In the genomic region with DNA sequence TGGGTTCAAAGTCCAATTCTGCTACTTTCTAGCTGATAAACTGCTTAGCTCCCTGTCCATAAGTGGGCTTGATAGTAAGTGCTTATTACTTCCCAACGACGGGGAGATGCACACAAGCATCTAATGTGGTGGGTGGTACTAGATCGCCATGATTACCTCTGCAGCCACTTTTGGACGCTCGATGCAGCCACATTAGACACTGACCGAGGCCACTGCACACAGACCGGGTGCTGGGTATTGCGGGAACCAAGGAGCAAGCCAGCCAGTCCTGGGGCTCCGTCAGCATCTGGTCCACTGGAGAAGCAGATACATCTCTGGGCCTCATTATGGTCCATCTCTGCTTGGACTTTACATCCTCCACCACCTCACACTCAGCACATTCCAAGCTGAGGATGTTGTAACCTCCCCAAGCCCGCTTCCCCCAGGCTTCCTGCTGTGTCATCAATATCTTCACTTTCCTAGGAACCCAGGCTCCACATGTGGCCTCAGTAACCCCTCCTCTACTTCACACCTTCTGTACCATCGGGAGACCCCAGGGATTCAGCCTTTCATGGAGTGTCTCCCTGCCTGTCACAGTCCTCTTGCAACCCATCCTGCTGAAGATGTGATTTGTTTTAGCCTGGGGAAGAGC, we compare ENCODE assay signal across 30 cellular contexts. TPM values are rescaled to one million over a fixed set of nuclear protein-coding genes. Genes with fewer than 3 reads are reported as not detected.
A peak's percentile ranks its signal among the peaks of the same experiment; 100 is the strongest.
DNase-seq lines count a peak whose midpoint lies in the region; ATAC-seq, FAIRE-seq and TF ChIP-seq lines count a peak whose summit lies in the region.
"Had no signal": no experiment of that assay in that cellular context is flagged by ENCODE, and none has a peak within 500 bp of the region (broad histone marks: within the 10 kb centered on the region; RNA-seq: fewer than 3 reads in every experiment).

No MANE protein-coding gene starts in this region.

- TF ChIP-seq RAD21 in A549 (conservative IDR thresholded peaks at IDR 0.05 in 1 of 2, IDR thresholded peaks at IDR 0.05 in 1 of 2), result no peak

- H3K9ac ChIP-seq in mucosa of rectum (ENCODE audit: low read depth in 1 of 2, low read length in 2 of 2), result peak overlapping the region in 1 of 2 donors; percentile 21

- WGBS in A549 (ENCODE audit: missing lambda C conversion rate), result 93% methylated on average over 11 of the region's 11 CpGs

- no peak overlapping the region for H3K4me3 ChIP-seq in A549
- H3K4me3 ChIP-seq in fibroblast of mammary gland (ENCODE audit: control insufficient read depth, low read depth, low read length), result no peak overlapping the region
- peak overlapping the region; percentile 33 to 38 for H3K4me3 ChIP-seq in mucosa of rectum (ENCODE audit: low read length in 2 of 2)
- H3K4me3 ChIP-seq: GM23338, MG63, psoas muscle, sigmoid colon, SJSA1, upper lobe of left lung had no signal

- TF ChIP-seq POLR2A in A549 (IDR thresholded peaks at IDR 0.05; ENCODE audit: low read length), result no peak

- no peak for FAIRE-seq in A549 (lab: Jason Lieb, UNC)
- FAIRE-seq: colon, D721Med, keratinocyte had no signal

- POLR2A ChIA-PET in A549 (lab: Yijun Ruan, JAX), result interaction anchor here (1.4 kb wide), 1 partner anchor 78 kb away, joined by 4 read pairs; no protein-coding TSS in a partner anchor

- H3K27ac ChIP-seq in A549, result peak overlapping the region; percentile 50 to 57; a peak in 4 of 6 replicates
- H3K27ac ChIP-seq in mucosa of rectum (ENCODE audit: low read depth in 2 of 2, low read length in 2 of 2), result peak overlapping the region; percentile 86 to 87
- H3K27ac ChIP-seq: epithelial cell of prostate, psoas muscle, sigmoid colon, SJSA1, upper lobe of left lung had no signal

- no peaks in the 10 kb centered on the region for H3K27me3 ChIP-seq in mucosa of rectum (ENCODE audit: control insufficient read depth in 2 of 2, insufficient read depth in 2 of 2, low read length in 2 of 2)
- H3K27me3 ChIP-seq: MG63, sigmoid colon, SJSA1, upper lobe of left lung had no signal

- H3K4me1 ChIP-seq in A549, result peaks cover 22% of the 10 kb centered on the region
- peaks cover 21 to 24% of the 10 kb centered on the region in 2 donors for H3K4me1 ChIP-seq in mucosa of rectum (ENCODE audit: control insufficient read depth in 2 of 2, insufficient read depth in 2 of 2, low read length in 2 of 2)

- TF ChIP-seq CTCF in A549 (IDR thresholded peaks at IDR 0.05) (no peak), fibroblast of mammary gland (conservative IDR thresholded peaks at IDR 0.05; ENCODE audit: control insufficient read depth, insufficient read depth, low read depth, low read length) (no peak)

- no peaks in the 10 kb centered on the region for H3K36me3 ChIP-seq in mucosa of rectum (ENCODE audit: control insufficient read depth in 2 of 2, insufficient read depth in 2 of 2, low read length in 2 of 2)
- H3K36me3 ChIP-seq: MG63, sigmoid colon, SJSA1, upper lobe of left lung had no signal

- ATAC-seq in A549 (peak in 1 of 2 experiments; percentile 45; a peak in 3 of 6 replicates), HG02623 (IDR thresholded peaks at IDR 0.05; ENCODE audit: unreplicated experiment) (no peak), GM21447 (IDR thresholded peaks at IDR 0.05; ENCODE audit: unreplicated experiment) (no peak)
- ATAC-seq: GM23338 had no signal

- H3K9me3 ChIP-seq in A549 (no peaks in the 10 kb centered on the region), mucosa of rectum (ENCODE audit: control insufficient read depth in 2 of 2, low read length in 2 of 2) (no peaks in the 10 kb centered on the region)
- H3K9me3 ChIP-seq: MG63, psoas muscle, sigmoid colon, SJSA1, upper lobe of left lung had no signal

- peak overlapping the region; percentile 66 for H3K4me2 ChIP-seq in A549
- H3K4me2 ChIP-seq: GM23338 had no signal

- DNase-seq in A549 (ENCODE audit: low read depth in 1 of 2, low spot score in 1 of 2) (no peak), SK-N-DZ (ENCODE audit: low spot score) (peak; percentile 8), fibroblast of mammary gland (ENCODE audit: low read depth) (peak; percentile 14), NCI-H2081 treated with DMSO at 0.1 percent for 48 hours (lab: John Stamatoyannopoulos, UW) (no peak), HK-2 (ENCODE audit: unreplicated experiment) (no peak)
- DNase-seq: activated CD4-positive, alpha-beta T cell treated with anti-CD3 and anti-CD28 coated beads for 48 hours; CD4-positive, CD25-positive, alpha-beta regulatory T cell; DND-41; effector CD8-positive, alpha-beta T cell; glutamatergic neuron; KG1; natural killer cell; NCI-H1105; NCI-H2029; occipital lobe; RPMI8226; sigmoid colon; stimulated activated CD4-positive, alpha-beta T cell treated with anti-CD3 and anti-CD28 coated beads, Interleukin-4, amount 100 ng/mL, for 24 hours had no signal

- CTCF ChIA-PET in A549 (lab: Yijun Ruan, JAX), result interaction anchor here (0.8 to 1.8 kb wide), 4 partner anchors 14 to 442 kb away, joined by 3 to 5 read pairs (median 3); no protein-coding TSS in a partner anchor

- TF ChIP-seq EP300 in A549 (IDR thresholded peaks at IDR 0.05), result no peak

TF ChIP-seq in A549, 52 proteins besides CTCF, POLR2A, EP300 and RAD21:
- TF ChIP-seq MAFK (IDR thresholded peaks at IDR 0.05; ENCODE audit: partially characterized antibody) (peak; percentile 84), CBX2 (IDR thresholded peaks at IDR 0.05; ENCODE audit: borderline replicate concordance, low read depth) (no peak), FOXS1 (CRISPR knock-in tag; IDR thresholded peaks at IDR 0.05) (no peak)

RNA-seq across cellular contexts. Expression of gene RHOU, which starts 48.3 kb away (rescaled TPM):
- 11.5 and 12.8 TPM in 2 replicates for polyA plus RNA-seq in A549 (2011; rRNA removed)
- 4.7 and 6.6 TPM in 2 replicates for polyA plus RNA-seq in A549 (2012; cell fraction: cytosol; rRNA removed)
- 2.9 and 3.3 TPM in 2 replicates for polyA plus RNA-seq in A549 (2012; cell fraction: nucleus; rRNA removed)
- polyA plus RNA-seq in A549 (2017; fragmentation: RNase III; extraction: RNeasy Plus Mini Kit Qiagen cat#74134 plus additional on column Dnase treatment), result 9.7 to 14.7 TPM (median 10.2 TPM) in 3 replicates
- polyA minus RNA-seq in A549 (2011; rRNA and poly(A)+ RNA removed), result 8.7 and 9.0 TPM in 2 replicates
- polyA plus RNA-seq in SK-N-DZ (2014; cell fraction: cytosol; rRNA removed), result 17.3 and 19.3 TPM in 2 replicates
- 10.2 and 13.2 TPM in 2 replicates for polyA plus RNA-seq in SK-N-DZ (2014; cell fraction: nucleus; rRNA removed)

Comparison
In these comparisons a context has a peak if more than half of its experiments do, and no peak if none do; other contexts are left out.
1. DNase-seq: peak in SK-N-DZ (single experiment) and fibroblast of mammary gland (single experiment); none in A549 (0 of 2), NCI-H2081 treated with DMSO at 0.1 percent for 48 hours (single experiment) and HK-2 (single experiment).
2. H3K4me3 ChIP-seq: peak in mucosa of rectum (2 of 2); none in A549 (single experiment) and fibroblast of mammary gland (single experiment).